9 cellular contexts compared by ENCODE assay signal in genomic region chr9:20640331-20641187, GRCh38. TPM values are rescaled to one million over a fixed set of nuclear protein-coding genes. Genes with fewer than 3 reads are reported as not detected.
DNase-seq lines count a peak whose midpoint lies in the region; TF ChIP-seq lines count a peak whose summit lies in the region.
"Had no signal": no experiment of that assay in that cellular context is flagged by ENCODE, and none has a peak within 500 bp of the region (broad histone marks: within the 10 kb centered on the region; RNA-seq: fewer than 3 reads in every experiment).

No MANE protein-coding gene starts in this region.

- TF ChIP-seq CTCF in GM13977 (IDR thresholded peaks at IDR 0.05; ENCODE audit: extremely low read depth, insufficient read depth, missing control alignments) (no peak), dorsolateral prefrontal cortex (IDR thresholded peaks at IDR 0.05 in 54 of 56, conservative IDR thresholded peaks at IDR 0.05 in 2 of 56; ENCODE audit: low read depth in 1 of 56, partially characterized antibody in 56 of 56) (no peak), spleen (IDR thresholded peaks at IDR 0.05 in 8 of 11, conservative IDR thresholded peaks at IDR 0.05 in 3 of 11) (no peak)

- WGBS in spleen, 5 donors, result 44 to 65% (median 62%) methylated on average over 7 of the region's 7 CpGs

- in situ Hi-C loops in GM13977 (cut with MboI; ENCODE audit: low pct_unique_long_range_greater_than_20kb, low sequenced_read_pairs, unreplicated experiment), result loop anchor here (25.0 kb wide), 1 partner anchor 1153 kb away; no protein-coding TSS in a partner anchor

- no peaks in the 10 kb centered on the region for H3K27me3 ChIP-seq in MG63
- no peaks in the 10 kb centered on the region for H3K27me3 ChIP-seq in dorsolateral prefrontal cortex
- peaks cover 0 to 6% (median 0%) of the 10 kb centered on the region in 7 donors for H3K27me3 ChIP-seq in spleen (replicated peaks in 1 of 7)

- intact Hi-C loops in dorsolateral prefrontal cortex (cut with DNase I), result no loop called here
- intact Hi-C loops in spleen (cut with DNase I; ENCODE audit: low total_unique reads), result no loop called here

- TF ChIP-seq POLR2A in spleen (IDR thresholded peaks at IDR 0.05), result no peak

- H3K27ac ChIP-seq in dorsolateral prefrontal cortex (peak overlapping the region in 18 of 59 donors; percentile 2 to 67 (median 28)), spleen (no peak overlapping the region)
- H3K27ac ChIP-seq: skin epidermis had no signal

- H3K36me3 ChIP-seq in MG63 (no peaks in the 10 kb centered on the region), spleen (no peaks in the 10 kb centered on the region)

- H3K9me3 ChIP-seq in MG63, result no peaks in the 10 kb centered on the region
- no peaks in the 10 kb centered on the region for H3K9me3 ChIP-seq in spleen

- H3K4me3 ChIP-seq in MG63 (no peak overlapping the region), dorsolateral prefrontal cortex (no peak overlapping the region), spleen (no peak overlapping the region)
- H3K4me3 ChIP-seq: skin epidermis had no signal

- peak; percentile 51 for DNase-seq in GM13977 (ENCODE audit: low spot score)
- DNase-seq in H4 (ENCODE audit: low spot score), result peak; percentile 27
- DNase-seq in MG63, result peak; percentile 91
- peak; percentile 85 for DNase-seq in activated CD4-positive, alpha-beta T cell treated with anti-CD3 and anti-CD28 coated beads for 48 hours
- peak; percentile 53 to 92 (median 80) for DNase-seq in dorsolateral prefrontal cortex
- peak; percentile 91 for DNase-seq in spleen
- no peak for DNase-seq in iPS-NIHi11 (ENCODE audit: low spot score)
- no peak for DNase-seq in GF-D8 (lab: John Stamatoyannopoulos, UW)

- H3K4me1 ChIP-seq in spleen, result peaks cover 0 to 11% (median 0%) of the 10 kb centered on the region in 6 donors

RNA-seq across cellular contexts. Expression of gene MLLT3, which starts 18.3 kb away (rescaled TPM):
- total RNA-seq in H4 (2014; rRNA removed; shearing (Covaris generic)), result 8.9 and 10.2 TPM in 2 replicates
- total RNA-seq in MG63 (2014; rRNA removed; shearing (Covaris generic); ENCODE audit: low replicate concordance), result 50.7 and 69.9 TPM in 2 replicates
- total RNA-seq in dorsolateral prefrontal cortex (10 to 100 TPM; 18.6 to 58.3 (median 34.2) TPM), spleen (10 to 100 TPM in 6 of 7 donors, 1 to 10 TPM in 1; 9.3 to 15.2 (median 12.4) TPM)
- 1 to 10 TPM; 2.8 to 4.8 (median 3.4) TPM for polyA plus RNA-seq in spleen

RNA-seq across cellular contexts. Expression of gene FOCAD, which starts 43.5 kb away (rescaled TPM):
- 14.7 and 32.1 TPM in 2 replicates for total RNA-seq in H4 (2014; rRNA removed; shearing (Covaris generic))
- total RNA-seq in MG63 (2014; rRNA removed; shearing (Covaris generic); ENCODE audit: low replicate concordance), result 82.1 and 95.4 TPM in 2 replicates
- total RNA-seq in dorsolateral prefrontal cortex (100 to 1,000 TPM in 91 of 120 experiments, 10 to 100 TPM in 29; 51.6 to 172 (median 114) TPM), spleen (10 to 100 TPM; 10.8 to 33.2 (median 23.7) TPM)
- polyA plus RNA-seq in spleen, result 1 to 10 TPM; 3.0 to 3.7 (median 3.0) TPM

Comparison
In these comparisons a context has a peak if more than half of its experiments do, and no peak if none do; other contexts are left out.
1. DNase-seq: peak in GM13977 (single experiment), H4 (single experiment), MG63 (single experiment), activated CD4-positive, alpha-beta T cell treated with anti-CD3 and anti-CD28 coated beads for 48 hours (single experiment), dorsolateral prefrontal cortex (10 of 10) and spleen (single experiment); none in iPS-NIHi11 (single experiment) and GF-D8 (single experiment).